In the genomic region with DNA sequence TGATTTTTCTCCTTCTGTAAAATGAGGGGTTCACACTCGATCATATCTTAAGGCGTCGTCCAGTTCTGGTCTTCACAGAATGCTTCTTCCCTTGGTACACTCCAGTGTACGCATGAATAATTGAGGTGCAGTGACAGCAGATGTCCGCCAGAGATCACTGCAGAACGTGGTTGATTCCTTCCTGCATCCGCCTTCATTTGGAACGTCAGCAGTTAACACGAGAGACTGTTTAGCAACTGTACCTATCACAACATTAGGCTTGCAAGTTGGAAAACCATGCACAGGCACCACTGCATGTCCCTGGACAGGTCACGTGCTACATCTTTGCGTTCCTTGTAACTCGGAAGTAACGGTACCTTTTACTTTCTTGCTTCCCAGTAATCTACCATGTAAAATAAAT, we compare ENCODE assay signal across 8 cellular contexts.
DNase-seq lines count a peak whose midpoint lies in the region; ATAC-seq and TF ChIP-seq lines count a peak whose summit lies in the region.

No MANE protein-coding gene starts in this region.

- peaks cover 0 to 1% (median 0%) of the 10 kb centered on the region in 7 donors for H3K9me3 Mint-ChIP-seq in CD4-positive, CD25-positive, alpha-beta regulatory T cell
- H3K9me3 Mint-ChIP-seq in activated T-helper 1 cell treated with anti-CD3 and anti-CD28 coated beads, Interleukin-12 subunit alpha, Interleukin-12 subunit beta, Interleukin-2, Interleukin-4 antibody, amounts not matched to agents 30 ng/mL and 10 ng/mL and 1 ng/mL, durations not matched to agents 14 hours and 24 hours and 36 hours, result no peaks in the 10 kb centered on the region

- no peaks in the 10 kb centered on the region for H3K4me1 ChIP-seq in CD4-positive, CD25-positive, alpha-beta regulatory T cell (ENCODE audit: control insufficient read depth, insufficient read depth, low read length, poor library complexity, severe bottlenecking)
- H3K4me1 ChIP-seq in smooth muscle cell (ENCODE audit: low read depth), result no peaks in the 10 kb centered on the region

- H3K27ac ChIP-seq in CD4-positive, CD25-positive, alpha-beta regulatory T cell (ENCODE audit: insufficient read depth, low read length, poor library complexity, severe bottlenecking), result no peak overlapping the region
- no peak overlapping the region for H3K27ac ChIP-seq in smooth muscle cell (ENCODE audit: low read depth)

- peaks cover 0 to 7% (median 0%) of the 10 kb centered on the region in 4 donors for H3K4me1 Mint-ChIP-seq in CD4-positive, CD25-positive, alpha-beta regulatory T cell
- no peaks in the 10 kb centered on the region for H3K4me1 Mint-ChIP-seq in activated T-helper 1 cell treated with anti-CD3 and anti-CD28 coated beads, Interleukin-12 subunit alpha, Interleukin-12 subunit beta, Interleukin-2, Interleukin-4 antibody, amounts not matched to agents 30 ng/mL and 10 ng/mL and 1 ng/mL, durations not matched to agents 14 hours and 24 hours and 36 hours (ENCODE audit: low read depth)

- no peak overlapping the region for H3K27ac Mint-ChIP-seq in CD4-positive, CD25-positive, alpha-beta regulatory T cell
- H3K27ac Mint-ChIP-seq in activated T-helper 1 cell treated with anti-CD3 and anti-CD28 coated beads, Interleukin-12 subunit alpha, Interleukin-12 subunit beta, Interleukin-2, Interleukin-4 antibody, amounts not matched to agents 30 ng/mL and 10 ng/mL and 1 ng/mL, durations not matched to agents 14 hours and 24 hours and 36 hours, result no peak overlapping the region

- ATAC-seq in CD4-positive, CD25-positive, alpha-beta regulatory T cell (ENCODE audit: low read depth in 2 of 2), result peak; percentile 53
- ATAC-seq in GM21515 (IDR thresholded peaks at IDR 0.05; ENCODE audit: unreplicated experiment), result peak; percentile 86

- no peaks in the 10 kb centered on the region for H3K9me3 ChIP-seq in CD4-positive, CD25-positive, alpha-beta regulatory T cell (ENCODE audit: control insufficient read depth in 2 of 2, low read length in 2 of 2)
- H3K9me3 ChIP-seq in smooth muscle cell (replicated peaks; ENCODE audit: low read depth), result no peaks in the 10 kb centered on the region

- H4K20me1 ChIP-seq in smooth muscle cell (ENCODE audit: low read depth), result no peaks in the 10 kb centered on the region

- H3K4me2 ChIP-seq in smooth muscle cell, result no peak overlapping the region

- H3K4me3 Mint-ChIP-seq in CD4-positive, CD25-positive, alpha-beta regulatory T cell, result peak overlapping the region in 1 of 4 donors; percentile 14
- H3K4me3 Mint-ChIP-seq in activated T-helper 1 cell treated with anti-CD3 and anti-CD28 coated beads, Interleukin-12 subunit alpha, Interleukin-12 subunit beta, Interleukin-2, Interleukin-4 antibody, amounts not matched to agents 30 ng/mL and 10 ng/mL and 1 ng/mL, durations not matched to agents 14 hours and 24 hours and 36 hours, result no peak overlapping the region

- WGBS in smooth muscle cell (ENCODE audit: low lambda C conversion rate), result 47% methylated on average over 13 of the region's 13 CpGs

- no peak overlapping the region for H3K9ac ChIP-seq in smooth muscle cell (ENCODE audit: low read depth)

- H3K27me3 ChIP-seq in CD4-positive, CD25-positive, alpha-beta regulatory T cell (ENCODE audit: control insufficient read depth, insufficient read depth, low read length), result peaks cover 2% of the 10 kb centered on the region
- no peaks in the 10 kb centered on the region for H3K27me3 ChIP-seq in smooth muscle cell (ENCODE audit: low read depth)

- H2AFZ ChIP-seq in smooth muscle cell (ENCODE audit: low read depth), result no peak overlapping the region

- H3K36me3 ChIP-seq in CD4-positive, CD25-positive, alpha-beta regulatory T cell (ENCODE audit: control insufficient read depth, insufficient read depth, low read length), result no peaks in the 10 kb centered on the region
- H3K36me3 ChIP-seq in smooth muscle cell (ENCODE audit: low read depth), result no peaks in the 10 kb centered on the region

- H3K27me3 Mint-ChIP-seq in CD4-positive, CD25-positive, alpha-beta regulatory T cell, result peaks cover under 1% of the 10 kb centered on the region
- H3K27me3 Mint-ChIP-seq in activated T-helper 1 cell treated with anti-CD3 and anti-CD28 coated beads, Interleukin-12 subunit alpha, Interleukin-12 subunit beta, Interleukin-2, Interleukin-4 antibody, amounts not matched to agents 30 ng/mL and 10 ng/mL and 1 ng/mL, durations not matched to agents 14 hours and 24 hours and 36 hours (ENCODE audit: insufficient read depth), result peaks cover 4% of the 10 kb centered on the region

- H3K79me2 ChIP-seq in smooth muscle cell (ENCODE audit: low read depth), result no peaks in the 10 kb centered on the region

- TF ChIP-seq CTCF in smooth muscle cell (IDR thresholded peaks at IDR 0.05; ENCODE audit: borderline replicate concordance, insufficient read depth, poor library complexity, severe bottlenecking), result peak; percentile 60

- DNase-seq in CD4-positive, CD25-positive, alpha-beta regulatory T cell, result peak; percentile 1 to 60 (median 38)
- DNase-seq in LoVo (ENCODE audit: low spot score) (peak; percentile 27), glomerular visceral epithelial cell (ENCODE audit: extremely low spot score) (peak; percentile 22), smooth muscle cell (lab: John Stamatoyannopoulos, UW; ENCODE audit: unreplicated experiment) (no peak), COLO668 (lab: John Stamatoyannopoulos, UW; ENCODE audit: unreplicated experiment) (no peak)
- peak; percentile 6 for DNase-seq in activated T-helper 1 cell treated with anti-CD3 and anti-CD28 coated beads, Interleukin-12 subunit alpha, Interleukin-12 subunit beta, Interleukin-2, Interleukin-4 antibody, amounts not matched to agents 30 ng/mL and 10 ng/mL and 1 ng/mL, durations not matched to agents 14 hours and 24 hours and 36 hours (ENCODE audit: low spot score)
- DNase-seq in stimulated activated naive CD4-positive, alpha-beta T cell (lab: John Stamatoyannopoulos, UW), result no peak

- peak overlapping the region; percentile 26 for H3K4me3 ChIP-seq in CD4-positive, CD25-positive, alpha-beta regulatory T cell (ENCODE audit: low read depth, low read length)
- H3K4me3 ChIP-seq in smooth muscle cell, result no peak overlapping the region

- no peaks in the 10 kb centered on the region for H3K36me3 Mint-ChIP-seq in CD4-positive, CD25-positive, alpha-beta regulatory T cell
- H3K36me3 Mint-ChIP-seq in activated T-helper 1 cell treated with anti-CD3 and anti-CD28 coated beads, Interleukin-12 subunit alpha, Interleukin-12 subunit beta, Interleukin-2, Interleukin-4 antibody, amounts not matched to agents 30 ng/mL and 10 ng/mL and 1 ng/mL, durations not matched to agents 14 hours and 24 hours and 36 hours (ENCODE audit: low read depth), result no peaks in the 10 kb centered on the region

- no peaks in the 10 kb centered on the region for H3F3A ChIP-seq in smooth muscle cell (ENCODE audit: low read depth)

- intact Hi-C loops in activated T-helper 1 cell treated with anti-CD3 and anti-CD28 coated beads, Interleukin-12 subunit alpha, Interleukin-12 subunit beta, Interleukin-2, Interleukin-4 antibody, amounts not matched to agents 30 ng/mL and 10 ng/mL and 1 ng/mL, durations not matched to agents 14 hours and 24 hours and 36 hours (cut with micrococcal nuclease), result loop anchor here (1.0 to 5.0 kb wide), 3 partner anchors 56 to 1148 kb away; no protein-coding TSS in a partner anchor

Comparison
In these comparisons a context has a peak if more than half of its experiments do, and no peak if none do; other contexts are left out.
1. DNase-seq: peak in CD4-positive, CD25-positive, alpha-beta regulatory T cell (3 of 3), LoVo (single experiment), activated T-helper 1 cell treated with anti-CD3 and anti-CD28 coated beads, Interleukin-12 subunit alpha, Interleukin-12 subunit beta, Interleukin-2, Interleukin-4 antibody, amounts not matched to agents 30 ng/mL and 10 ng/mL and 1 ng/mL, durations not matched to agents 14 hours and 24 hours and 36 hours (single experiment) and glomerular visceral epithelial cell (single experiment); none in smooth muscle cell (single experiment), COLO668 (single experiment) and stimulated activated naive CD4-positive, alpha-beta T cell (0 of 6).